Comparison of ENCODE assay signal across 1 cellular context in the genomic region with DNA sequence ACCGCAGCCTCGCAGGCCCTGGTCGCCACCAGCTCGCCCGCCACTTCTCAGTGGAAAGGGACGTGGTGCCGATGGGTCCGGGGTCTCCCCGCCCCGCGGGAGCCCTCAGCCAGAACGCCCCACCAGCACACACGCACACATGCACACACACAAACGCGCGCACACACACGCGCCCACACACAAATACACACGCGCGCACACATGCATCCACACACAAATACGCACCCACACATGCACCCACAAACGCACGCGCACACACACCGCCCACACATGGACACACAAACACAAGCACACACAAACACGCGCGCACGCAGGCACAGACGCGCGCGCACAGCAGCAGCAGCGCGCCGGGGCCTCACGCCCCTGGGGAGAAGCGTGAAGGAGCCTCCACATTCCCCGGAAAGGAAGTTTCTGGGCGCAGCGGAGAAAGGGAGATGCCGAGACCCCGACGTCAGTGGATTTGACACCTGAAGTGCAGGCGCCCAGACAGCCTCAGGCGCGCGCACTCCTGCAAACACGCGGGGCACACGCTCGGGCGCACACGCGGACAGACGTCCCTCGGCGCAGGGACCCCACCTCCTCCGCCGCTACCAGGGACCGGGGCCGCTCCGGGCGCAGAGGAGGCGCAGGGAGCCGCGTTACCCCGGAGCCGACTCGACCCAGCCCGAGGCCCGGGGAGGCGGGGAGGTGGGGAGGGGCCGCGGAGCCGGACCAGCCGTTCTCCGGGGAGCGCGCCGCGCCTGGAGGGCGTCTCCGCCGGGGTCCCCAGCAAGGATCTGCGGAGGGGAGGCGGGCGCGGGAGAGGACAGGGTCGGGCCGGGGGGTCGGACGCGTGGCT.
TF ChIP-seq lines count a peak whose summit lies in the region.

No MANE protein-coding gene starts in this region.

TF ChIP-seq in SK-N-SH treated with all-trans-retinoic acid at 6 μM for 48 hours, 23 proteins besides CTCF, POLR2A, EP300 and RAD21 (continued from another document):
- TF ChIP-seq, protein P1, sequence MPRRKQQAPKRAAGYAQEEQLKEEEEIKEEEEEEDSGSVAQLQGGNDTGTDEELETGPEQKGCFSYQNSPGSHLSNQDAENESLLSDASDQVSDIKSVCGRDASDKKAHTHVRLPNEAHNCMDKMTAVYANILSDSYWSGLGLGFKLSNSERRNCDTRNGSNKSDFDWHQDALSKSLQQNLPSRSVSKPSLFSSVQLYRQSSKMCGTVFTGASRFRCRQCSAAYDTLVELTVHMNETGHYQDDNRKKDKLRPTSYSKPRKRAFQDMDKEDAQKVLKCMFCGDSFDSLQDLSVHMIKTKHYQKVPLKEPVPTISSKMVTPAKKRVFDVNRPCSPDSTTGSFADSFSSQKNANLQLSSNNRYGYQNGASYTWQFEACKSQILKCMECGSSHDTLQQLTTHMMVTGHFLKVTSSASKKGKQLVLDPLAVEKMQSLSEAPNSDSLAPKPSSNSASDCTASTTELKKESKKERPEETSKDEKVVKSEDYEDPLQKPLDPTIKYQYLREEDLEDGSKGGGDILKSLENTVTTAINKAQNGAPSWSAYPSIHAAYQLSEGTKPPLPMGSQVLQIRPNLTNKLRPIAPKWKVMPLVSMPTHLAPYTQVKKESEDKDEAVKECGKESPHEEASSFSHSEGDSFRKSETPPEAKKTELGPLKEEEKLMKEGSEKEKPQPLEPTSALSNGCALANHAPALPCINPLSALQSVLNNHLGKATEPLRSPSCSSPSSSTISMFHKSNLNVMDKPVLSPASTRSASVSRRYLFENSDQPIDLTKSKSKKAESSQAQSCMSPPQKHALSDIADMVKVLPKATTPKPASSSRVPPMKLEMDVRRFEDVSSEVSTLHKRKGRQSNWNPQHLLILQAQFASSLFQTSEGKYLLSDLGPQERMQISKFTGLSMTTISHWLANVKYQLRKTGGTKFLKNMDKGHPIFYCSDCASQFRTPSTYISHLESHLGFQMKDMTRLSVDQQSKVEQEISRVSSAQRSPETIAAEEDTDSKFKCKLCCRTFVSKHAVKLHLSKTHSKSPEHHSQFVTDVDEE (CRISPR knock-in tag; IDR thresholded peaks at IDR 0.05) = no peak
- no peak for TF ChIP-seq RARB (CRISPR knock-in tag; IDR thresholded peaks at IDR 0.05)
- TF ChIP-seq TCF4 (CRISPR knock-in tag; IDR thresholded peaks at IDR 0.05; ENCODE audit: borderline replicate concordance) = no peak
TF ChIP-seq in SK-N-SH treated with all-trans-retinoic acid at 6 μM for 48 hours: peak in this region for 0.
